ENCODE assay signal across 9 cellular contexts in the genomic region with DNA sequence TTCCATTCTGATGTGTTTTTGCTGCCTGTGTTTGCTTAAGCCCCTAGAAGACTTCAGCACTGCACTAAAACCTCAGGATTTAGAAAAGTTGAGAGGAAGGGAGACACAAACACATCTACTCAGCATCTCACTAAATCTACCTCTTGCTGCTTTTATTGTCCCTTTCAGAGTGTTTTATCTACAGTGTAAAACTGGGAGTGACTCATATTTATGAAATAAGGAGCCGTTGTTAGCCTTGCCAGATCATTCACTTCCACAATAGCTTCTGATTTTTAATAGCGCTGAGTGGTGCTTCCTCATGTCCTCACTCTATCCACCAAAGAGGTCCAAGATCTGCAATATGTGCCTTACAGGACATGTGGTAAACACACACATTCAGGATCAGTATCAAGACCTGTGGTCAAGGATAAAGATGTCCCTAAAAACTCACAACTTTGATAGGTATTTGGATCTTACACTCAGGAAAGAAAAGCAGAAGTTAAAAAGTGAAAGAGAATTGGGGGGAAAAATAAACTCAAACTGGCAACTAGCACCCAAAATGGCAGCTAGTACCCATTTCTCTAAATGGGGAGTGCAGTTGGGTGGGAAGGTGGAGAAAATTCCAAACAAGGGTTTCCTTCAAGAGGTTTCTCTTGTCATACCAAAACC. TPM values are rescaled to one million over a fixed set of nuclear protein-coding genes. Genes with fewer than 3 reads are reported as not detected.
DNase-seq lines count a peak whose midpoint lies in the region; FAIRE-seq and TF ChIP-seq lines count a peak whose summit lies in the region.
"Had no signal": no experiment of that assay in that cellular context is flagged by ENCODE, and none has a peak within 500 bp of the region (broad histone marks: within the 10 kb centered on the region; RNA-seq: fewer than 3 reads in every experiment).

No MANE protein-coding gene starts in this region.

- H3K36me3 Mint-ChIP-seq in activated T-cell treated with anti-CD3 and anti-CD28 coated beads, Interleukin-2, amount 50 U/mL, for 24 hours (ENCODE audit: low read depth) = peaks cover 57% of the 10 kb centered on the region

- peak overlapping the region; percentile 95 for H3K27ac Mint-ChIP-seq in activated T-cell treated with anti-CD3 and anti-CD28 coated beads, Interleukin-2, amount 50 U/mL, for 24 hours

- DNase-seq in activated T-cell treated with anti-CD3 and anti-CD28 coated beads, Interleukin-2, amount 50 U/mL, for 24 hours = no peak
- DNase-seq in activated T-cell treated with anti-CD3 and anti-CD28 coated beads for 4 hours = no peak
- DNase-seq in HTR-8/SVneo (ENCODE audit: insufficient read length, low spot score) = no peak
- peak; percentile 35 to 69 for DNase-seq in cardiac fibroblast (ENCODE audit: low read depth in 2 of 2)
- no peak for DNase-seq in smooth muscle cell (lab: John Stamatoyannopoulos, UW; ENCODE audit: unreplicated experiment)
- DNase-seq in AG08396 (ENCODE audit: low spot score) = no peak
- no peak for DNase-seq in NCI-H2196 treated with DMSO at 0.1 percent for 48 hours (lab: John Stamatoyannopoulos, UW; ENCODE audit: unreplicated experiment)
- no peak for DNase-seq in NK-92 treated with Interleukin-12 subunit alpha and Interleukin-12 subunit beta, amount 100 ng/mL, for 24 hours (lab: John Stamatoyannopoulos, UW)

- peak; percentile 77 for FAIRE-seq in HTR-8/SVneo (lab: Jason Lieb, UNC)

- no peaks in the 10 kb centered on the region for H3K27me3 ChIP-seq in smooth muscle cell (ENCODE audit: low read depth)
- H3K27me3 ChIP-seq: BLaER1 had no signal

- H3K4me2 ChIP-seq in smooth muscle cell = peak overlapping the region; percentile 72
- H3K4me2 ChIP-seq: BLaER1 had no signal

- peaks cover 83% of the 10 kb centered on the region for H3K79me2 ChIP-seq in smooth muscle cell (ENCODE audit: low read depth)

- H3K36me3 ChIP-seq in smooth muscle cell (ENCODE audit: low read depth) = no peaks in the 10 kb centered on the region

- peaks cover 24% of the 10 kb centered on the region for H3K9me3 Mint-ChIP-seq in activated T-cell treated with anti-CD3 and anti-CD28 coated beads, Interleukin-2, amount 50 U/mL, for 24 hours

- H3K27me3 Mint-ChIP-seq in activated T-cell treated with anti-CD3 and anti-CD28 coated beads, Interleukin-2, amount 50 U/mL, for 24 hours = no peaks in the 10 kb centered on the region

- peak overlapping the region; percentile 99 for H3K27ac ChIP-seq in smooth muscle cell (ENCODE audit: low read depth)
- H3K27ac ChIP-seq: BLaER1 had no signal

- TF ChIP-seq CTCF in cardiac fibroblast (IDR thresholded peaks at IDR 0.05; ENCODE audit: low read depth, low read length) (no peak), smooth muscle cell (IDR thresholded peaks at IDR 0.05; ENCODE audit: borderline replicate concordance, insufficient read depth, poor library complexity, severe bottlenecking) (no peak)

- peaks cover 49% of the 10 kb centered on the region for H4K20me1 ChIP-seq in smooth muscle cell (ENCODE audit: low read depth)
- H4K20me1 ChIP-seq: BLaER1 had no signal

- H3K9ac ChIP-seq in smooth muscle cell (ENCODE audit: low read depth) = no peak overlapping the region
- H3K9ac ChIP-seq: BLaER1 had no signal

- peaks cover 11% of the 10 kb centered on the region for H3K4me1 ChIP-seq in smooth muscle cell (ENCODE audit: low read depth)
- H3K4me1 ChIP-seq: BLaER1 had no signal

- H3K4me1 Mint-ChIP-seq in activated T-cell treated with anti-CD3 and anti-CD28 coated beads, Interleukin-2, amount 50 U/mL, for 24 hours (ENCODE audit: low read depth) = peaks cover 84% of the 10 kb centered on the region

- no peak overlapping the region for H3K4me3 ChIP-seq in cardiac fibroblast (replicated peaks in 1 of 2; ENCODE audit: low read depth in 2 of 2, low read length in 2 of 2)
- no peak overlapping the region for H3K4me3 ChIP-seq in smooth muscle cell
- H3K4me3 ChIP-seq: BLaER1 had no signal

- peak overlapping the region; percentile 64 for H3K4me3 Mint-ChIP-seq in activated T-cell treated with anti-CD3 and anti-CD28 coated beads, Interleukin-2, amount 50 U/mL, for 24 hours

- WGBS in smooth muscle cell (ENCODE audit: low lambda C conversion rate) = 61% methylated on average over 2 of the region's 2 CpGs

- H3F3A ChIP-seq in smooth muscle cell (ENCODE audit: low read depth) = peaks cover 48% of the 10 kb centered on the region

- no peak overlapping the region for H2AFZ ChIP-seq in smooth muscle cell (ENCODE audit: low read depth)

- H3K9me3 ChIP-seq in smooth muscle cell (replicated peaks; ENCODE audit: low read depth) = no peaks in the 10 kb centered on the region

RNA-seq across cellular contexts. Expression of gene DUSP10, which starts 16.1 kb away (rescaled TPM):
- 78.2 and 104 TPM in 2 replicates for total RNA-seq in smooth muscle cell
- polyA plus RNA-seq in smooth muscle cell = 49.7 and 56.8 TPM in 2 replicates

Comparison
In these comparisons a context has a peak if more than half of its experiments do, and no peak if none do; other contexts are left out.
1. DNase-seq: peak in cardiac fibroblast (2 of 2); none in activated T-cell treated with anti-CD3 and anti-CD28 coated beads, Interleukin-2, amount 50 U/mL, for 24 hours (single experiment), activated T-cell treated with anti-CD3 and anti-CD28 coated beads for 4 hours (single experiment), HTR-8/SVneo (single experiment), smooth muscle cell (single experiment), AG08396 (single experiment), NCI-H2196 treated with DMSO at 0.1 percent for 48 hours (single experiment) and NK-92 treated with Interleukin-12 subunit alpha and Interleukin-12 subunit beta, amount 100 ng/mL, for 24 hours (single experiment).